29 cellular contexts compared by ENCODE assay signal in genomic region chr2:120004254-120004653, GRCh38.
"Had no signal": no experiment of that assay in that cellular context is flagged by ENCODE, and none has a peak within 500 bp of the region (broad histone marks: within the 10 kb centered on the region; RNA-seq: fewer than 3 reads in every experiment).

No MANE protein-coding gene starts in this region.

- H3K27ac Mint-ChIP-seq: dendritic cell treated with granulocyte-macrophage colony-stimulating factor and Interleukin-4, amounts not matched to agents 40 ng/mL and 50 ng/mL, for 4 days; effector memory CD8-positive, alpha-beta T cell; endodermal cell had no signal

- H3K9me3 ChIP-seq: colonic mucosa, esophagus muscularis mucosa, esophagus squamous epithelium, gastrocnemius medialis, gastroesophageal sphincter, heart right ventricle had no signal

- H3K27ac ChIP-seq: colonic mucosa, coronary artery, dorsolateral prefrontal cortex, epithelial cell of prostate, esophagus muscularis mucosa, esophagus squamous epithelium, foreskin keratinocyte, gastrocnemius medialis, gastroesophageal sphincter, heart left ventricle, heart right ventricle had no signal

- H3K27me3 Mint-ChIP-seq: effector memory CD8-positive, alpha-beta T cell had no signal

- H3K4me3 Mint-ChIP-seq: dendritic cell treated with granulocyte-macrophage colony-stimulating factor and Interleukin-4, amounts not matched to agents 40 ng/mL and 50 ng/mL, for 4 days; effector memory CD8-positive, alpha-beta T cell; endodermal cell had no signal

- ATAC-seq: effector memory CD8-positive, alpha-beta T cell; esophagus mucosa; foreskin keratinocyte; gastrocnemius medialis; gastroesophageal sphincter; heart left ventricle; heart right ventricle had no signal

- H3K36me3 ChIP-seq: colonic mucosa, esophagus muscularis mucosa, esophagus squamous epithelium, gastrocnemius medialis, gastroesophageal sphincter, heart left ventricle, heart right ventricle had no signal

- H3K4me1 Mint-ChIP-seq: endodermal cell had no signal

- H3K27me3 ChIP-seq: colonic mucosa, esophagus muscularis mucosa, foreskin keratinocyte, gastrocnemius medialis, gastroesophageal sphincter, heart left ventricle, heart right ventricle had no signal

- H3K4me1 ChIP-seq: colonic mucosa, esophagus muscularis mucosa, esophagus squamous epithelium, foreskin keratinocyte, gastrocnemius medialis, gastroesophageal sphincter, heart left ventricle, heart right ventricle had no signal

- DNase-seq: colonic mucosa; cortex of kidney; dermis blood vessel endothelial cell; dorsolateral prefrontal cortex; effector CD4-positive, alpha-beta T cell; effector CD8-positive, alpha-beta T cell; effector memory CD4-positive, alpha-beta T cell; effector memory CD8-positive, alpha-beta T cell; endodermal cell; erythroblast; esophagus squamous epithelium; foreskin fibroblast; foreskin keratinocyte; foreskin melanocyte; gastrocnemius medialis; glutamatergic neuron; head of caudate nucleus; heart left ventricle; heart right ventricle had no signal

- FAIRE-seq: colon, endometrium, endothelial cell of umbilical vein, frontal cortex had no signal

- H3K4me3 ChIP-seq: colonic mucosa, coronary artery, dorsolateral prefrontal cortex, esophagus muscularis mucosa, esophagus squamous epithelium, gastrocnemius medialis, gastroesophageal sphincter, heart left ventricle, heart right ventricle had no signal

- H3K9me3 Mint-ChIP-seq: dendritic cell treated with granulocyte-macrophage colony-stimulating factor and Interleukin-4, amounts not matched to agents 40 ng/mL and 50 ng/mL, for 4 days; effector memory CD8-positive, alpha-beta T cell; endodermal cell had no signal
